Comparison of ENCODE assay signal across 8 cellular contexts in genomic region chr6:3139090-3139903, GRCh38. TPM values are rescaled to one million over a fixed set of nuclear protein-coding genes. Genes with fewer than 3 reads are reported as not detected.
DNase-seq lines count a peak whose midpoint lies in the region; ATAC-seq, FAIRE-seq and TF ChIP-seq lines count a peak whose summit lies in the region.

No MANE protein-coding gene starts in this region.

- H3K79me2 ChIP-seq in astrocyte (ENCODE audit: insufficient read depth, low read length), result no peaks in the 10 kb centered on the region

- H3K27ac ChIP-seq in astrocyte (ENCODE audit: low read depth, low read length), result peak overlapping the region; percentile 55
- H3K27ac ChIP-seq in right lobe of liver, result peak overlapping the region; percentile 55 to 71 (median 67)

- no peak overlapping the region for H3K27ac Mint-ChIP-seq in astrocyte (ENCODE audit: unreplicated experiment)

- H3K27me3 ChIP-seq in astrocyte (ENCODE audit: insufficient read depth, low read length), result no peaks in the 10 kb centered on the region
- H3K27me3 ChIP-seq in right lobe of liver, result no peaks in the 10 kb centered on the region

- ATAC-seq in right lobe of liver, result peak; percentile 74 to 85 (median 80)
- ATAC-seq in HG03460 (IDR thresholded peaks at IDR 0.05; ENCODE audit: unreplicated experiment), result no peak

- peak; percentile 32 for TF ChIP-seq POLR2A in right lobe of liver (IDR thresholded peaks at IDR 0.05)

- peaks cover 18% of the 10 kb centered on the region for H3K4me1 Mint-ChIP-seq in astrocyte (ENCODE audit: low read depth, unreplicated experiment)

- H3K9me3 Mint-ChIP-seq in astrocyte (ENCODE audit: unreplicated experiment), result peaks cover 2% of the 10 kb centered on the region

- H3K9ac ChIP-seq in astrocyte (ENCODE audit: low read length), result peak overlapping the region; percentile 29

- peaks cover 39% of the 10 kb centered on the region for H3K36me3 Mint-ChIP-seq in astrocyte (ENCODE audit: low read depth, unreplicated experiment)

- TF ChIP-seq CTCF in astrocyte (IDR thresholded peaks at IDR 0.05; ENCODE audit: insufficient read depth, low read depth, low read length) (no peak), right lobe of liver (IDR thresholded peaks at IDR 0.05) (no peak)

- peaks cover 4% of the 10 kb centered on the region for H3K36me3 ChIP-seq in astrocyte (ENCODE audit: insufficient read depth, low read length)
- H3K36me3 ChIP-seq in right lobe of liver, result peaks cover 0 to 41% (median 14%) of the 10 kb centered on the region in 4 donors

- DNase-seq in ELR (ENCODE audit: low read depth), result peak; percentile 88
- DNase-seq in NCI-H1436 (lab: John Stamatoyannopoulos, UW), result peak; percentile 32
- DNase-seq in astrocyte (ENCODE audit: low read depth), result peak; percentile 53
- DNase-seq in right lobe of liver, result peak; percentile 81 to 91 (median 90)
- DNase-seq in NCI-H226, result no peak
- no peak for DNase-seq in activated CD4-positive, alpha-beta T cell treated with anti-CD3 and anti-CD28 coated beads for 48 hours
- no peak for DNase-seq in T-helper 2 cell

- no peak overlapping the region for H2AFZ ChIP-seq in astrocyte (ENCODE audit: low read depth, low read length)

- H3K4me3 Mint-ChIP-seq in astrocyte (ENCODE audit: unreplicated experiment), result peak overlapping the region; percentile 20

- H3K4me1 ChIP-seq in astrocyte (ENCODE audit: insufficient read depth, low read length), result peaks cover 15% of the 10 kb centered on the region
- H3K4me1 ChIP-seq in right lobe of liver, result peaks cover 0 to 63% (median 23%) of the 10 kb centered on the region in 4 donors

- H3K4me3 ChIP-seq in astrocyte (ENCODE audit: insufficient read depth, low read depth, low read length) (no peak overlapping the region), right lobe of liver (no peak overlapping the region)

- peak overlapping the region; percentile 32 for H3K4me2 ChIP-seq in astrocyte (ENCODE audit: low read length)

- H3K27me3 Mint-ChIP-seq in astrocyte (ENCODE audit: low read depth, unreplicated experiment), result no peaks in the 10 kb centered on the region

- no peaks in the 10 kb centered on the region for H4K20me1 ChIP-seq in astrocyte (ENCODE audit: insufficient read depth, low read length)

- H3K9me3 ChIP-seq in astrocyte (ENCODE audit: insufficient read depth, low read depth, low read length) (no peaks in the 10 kb centered on the region), right lobe of liver (no peaks in the 10 kb centered on the region)

- intact Hi-C loops in right lobe of liver (cut with DNase I), result no loop called here

- WGBS in right lobe of liver (ENCODE audit: insufficient coverage, low coverage, low lambda C conversion rate, missing lambda C conversion rate), result 11% methylated on average over 6 of the region's 14 CpGs

- no peak for FAIRE-seq in astrocyte (lab: Jason Lieb, UNC)

RNA-seq across cellular contexts. Expression of gene TUBB2A, which starts 18.0 kb away (rescaled TPM):
- total RNA-seq in astrocyte (390 and 401 TPM in 2 replicates), right lobe of liver (100 to 1,000 TPM in 2 of 6 experiments, 10 to 100 TPM in 4; 32.8 to 136 (median 83.8) TPM)

RNA-seq across cellular contexts. Expression of gene BPHL, which starts 20.8 kb away (rescaled TPM):
- total RNA-seq in astrocyte (22.7 and 23.1 TPM in 2 replicates), right lobe of liver (100 to 1,000 TPM in 2 of 6 experiments, 10 to 100 TPM in 4; 30.4 to 142 (median 68.6) TPM)

Comparison
In these comparisons a context has a peak if more than half of its experiments do, and no peak if none do; other contexts are left out.
1. DNase-seq: peak in ELR (single experiment), NCI-H1436 (single experiment), astrocyte (single experiment) and right lobe of liver (3 of 3); none in NCI-H226 (single experiment), activated CD4-positive, alpha-beta T cell treated with anti-CD3 and anti-CD28 coated beads for 48 hours (single experiment) and T-helper 2 cell (0 of 5).